8 cellular contexts compared by ENCODE assay signal in the genomic region with DNA sequence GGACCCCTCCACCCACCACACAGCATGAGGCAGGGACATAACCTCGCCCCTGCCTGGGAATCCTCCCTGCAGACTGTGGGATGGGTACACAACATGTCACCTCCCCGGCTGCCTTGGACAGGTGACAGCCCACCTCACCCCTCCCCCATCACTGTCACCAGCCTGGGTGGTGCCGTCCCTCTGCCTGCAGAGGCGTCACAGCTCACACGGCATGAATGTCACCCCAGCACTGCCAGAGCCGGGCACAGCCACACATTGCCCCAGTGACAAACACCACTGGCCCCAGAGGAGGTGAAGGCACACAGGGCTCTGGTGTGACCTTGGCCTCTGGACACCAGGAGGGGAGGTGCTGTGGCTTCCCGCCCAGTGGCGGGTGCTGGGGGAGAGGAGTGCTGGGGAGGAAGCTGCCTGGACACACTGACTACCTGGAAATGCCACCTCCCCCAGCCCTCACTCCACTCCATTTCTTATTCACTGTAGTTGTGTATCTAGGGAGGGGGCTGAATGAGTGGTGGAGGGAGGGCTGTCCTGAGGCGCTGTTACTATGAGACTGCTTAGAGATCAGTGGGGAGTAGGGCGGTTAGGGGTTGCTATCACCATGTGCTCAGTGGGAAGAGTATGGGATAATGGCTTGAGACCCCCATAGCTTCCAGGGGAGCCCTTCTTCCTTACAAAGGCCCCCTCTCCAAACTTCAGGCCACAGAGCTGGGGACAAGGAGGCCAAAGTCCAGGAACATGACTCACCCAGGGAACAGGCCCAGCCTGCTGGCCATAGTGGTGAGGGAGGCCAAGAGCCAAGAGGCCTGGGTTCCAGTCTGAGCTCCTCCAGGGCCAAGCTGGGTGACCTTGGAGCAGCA. TPM values are rescaled to one million over a fixed set of nuclear protein-coding genes. Genes with fewer than 3 reads are reported as not detected.
A peak's percentile ranks its signal among the peaks of the same experiment; 100 is the strongest.
DNase-seq lines count a peak whose midpoint lies in the region; ATAC-seq, FAIRE-seq and TF ChIP-seq lines count a peak whose summit lies in the region.

No MANE protein-coding gene starts in this region.

- peak overlapping the region in 4 of 7 donors; percentile 49 to 70 (median 59) for H3K27ac Mint-ChIP-seq in CD14-positive monocyte
- no peak overlapping the region for H3K27ac Mint-ChIP-seq in T-cell

- intact Hi-C loops in CD14-positive monocyte (cut with micrococcal nuclease) (no loop called here), Right ventricle myocardium superior (cut with DNase I) (no loop called here), pancreas (cut with DNase I) (no loop called here)

- H3K9me3 ChIP-seq in pancreas = no peaks in the 10 kb centered on the region

- H3K27me3 ChIP-seq in pancreas = no peaks in the 10 kb centered on the region

- 14 to 16% methylated on average over 10 of the region's 10 CpGs for WGBS in pancreas, 2 donors

- CTCF ChIA-PET in HEK293T (lab: Yijun Ruan, JAX) (interaction anchor here (0.6 to 2.1 kb wide), 3 partner anchors 11 to 628 kb away, joined by 3 to 9 read pairs (median 3); no protein-coding TSS in a partner anchor), T-cell (lab: Charles Lee) (interaction anchor here in 1 of 2 donors (1.6 kb wide), 1 partner anchor 41 kb away, joined by 5 read pairs; no protein-coding TSS in a partner anchor)

- H3K4me3 ChIP-seq in pancreas = peak overlapping the region in 2 of 4 donors; percentile 16 to 29

- POLR2A ChIA-PET in HEK293T (lab: Yijun Ruan, JAX) (no interaction called here), T-cell (lab: Charles Lee) (no interaction called here)

- TF ChIP-seq CTCF in CD14-positive monocyte (IDR thresholded peaks at IDR 0.05) = no peak
- TF ChIP-seq CTCF in pancreas (IDR thresholded peaks at IDR 0.05) = no peak

- H3K4me1 Mint-ChIP-seq in CD14-positive monocyte = peaks cover 49% of the 10 kb centered on the region
- H3K4me1 Mint-ChIP-seq in T-cell = peaks cover 22 to 50% (median 45%) of the 10 kb centered on the region in 3 donors

- H3K27me3 Mint-ChIP-seq in CD14-positive monocyte (ENCODE audit: low read depth in 3 of 3) (peaks cover 3 to 7% (median 6%) of the 10 kb centered on the region in 3 donors), T-cell (no peaks in the 10 kb centered on the region)

- H3K27ac ChIP-seq in pancreas = peak overlapping the region; percentile 77 to 91 (median 82)

- ATAC-seq in Right ventricle myocardium superior (ENCODE audit: poor library complexity) (peak; percentile 53), pancreas (peak; percentile 75 to 79 (median 77)), T-cell (replicated peaks in 1 of 4) (no peak), HG03342 (IDR thresholded peaks at IDR 0.05; ENCODE audit: unreplicated experiment) (no peak)

- H3K36me3 Mint-ChIP-seq in CD14-positive monocyte (peaks cover 1 to 5% of the 10 kb centered on the region in 2 donors), T-cell (no peaks in the 10 kb centered on the region)

- no peak for FAIRE-seq in pancreas (lab: Jason Lieb, UNC)
- FAIRE-seq in GM19239 (lab: Jason Lieb, UNC) = no peak

- DNase-seq in CD14-positive monocyte (ENCODE audit: low spot score) (no peak), RKO (ENCODE audit: low spot score) (peak; percentile 29), Right ventricle myocardium superior (peak; percentile 80), pancreas (peak; percentile 82 to 95 (median 94)), HEK293T (ENCODE audit: extremely low spot score) (no peak), GM19239 (ENCODE audit: insufficient read length, low spot score) (no peak), T-cell (no peak)

- H3K4me3 Mint-ChIP-seq in CD14-positive monocyte (no peak overlapping the region), T-cell (no peak overlapping the region)

- no peaks in the 10 kb centered on the region for H3K36me3 ChIP-seq in pancreas

- H3K9me3 Mint-ChIP-seq in CD14-positive monocyte (peaks cover 0 to 2% (median 0%) of the 10 kb centered on the region in 7 donors), T-cell (no peaks in the 10 kb centered on the region)

- peaks cover 40 to 60% (median 40%) of the 10 kb centered on the region in 3 donors for H3K4me1 ChIP-seq in pancreas

TF ChIP-seq in HEK293T, 16 proteins besides CTCF, POLR2A, EP300 and RAD21:
- no peak for TF ChIP-seq ZNF384 (IDR thresholded peaks at IDR 0.05)

RNA-seq across cellular contexts. Expression of a gene that starts 40.3 kb away (rescaled TPM):
- polyA plus RNA-seq in CD14-positive monocyte (under 1 TPM; 0.16 to 0.30 TPM), pancreas (10 to 100 TPM; 16.3 to 27.5 TPM)
- total RNA-seq in Right ventricle myocardium superior (47.4 TPM), pancreas (10 to 100 TPM; 10.4 to 22.4 (median 13.7) TPM), T-cell (10 to 100 TPM; 21.9 to 26.4 (median 23.1) TPM)

Comparison
In these comparisons a context has a peak if more than half of its experiments do, and no peak if none do; other contexts are left out.
1. DNase-seq: peak in RKO (single experiment), Right ventricle myocardium superior (single experiment) and pancreas (6 of 6); none in CD14-positive monocyte (single experiment), HEK293T (single experiment), GM19239 (single experiment) and T-cell (0 of 34).
2. H3K27ac Mint-ChIP-seq: peak in CD14-positive monocyte (4 of 7); none in T-cell (0 of 2).
3. ATAC-seq: peak in Right ventricle myocardium superior (single experiment) and pancreas (4 of 4); none in T-cell (0 of 4) and HG03342 (single experiment).